Comparison of ENCODE assay signal across 21 cellular contexts in the genomic region with DNA sequence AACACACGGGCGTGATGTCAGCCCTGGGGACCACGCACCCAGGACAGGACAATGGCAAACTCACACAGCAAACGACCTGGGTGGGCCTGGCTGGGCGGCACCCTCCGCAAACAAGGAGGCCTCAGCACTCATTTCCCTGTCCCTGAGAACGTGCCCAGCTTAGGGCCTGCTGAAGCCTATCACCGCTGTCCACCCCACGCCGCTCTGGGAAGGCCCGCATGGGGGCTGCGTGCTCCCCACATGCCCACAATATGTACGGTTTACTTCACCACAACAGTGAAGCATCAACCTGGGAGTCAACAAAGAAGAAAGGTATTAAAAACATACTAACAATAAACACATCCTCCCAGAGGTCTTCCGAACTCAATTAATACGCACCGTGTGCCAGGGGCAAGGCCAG. TPM values are rescaled to one million over a fixed set of nuclear protein-coding genes. Genes with fewer than 3 reads are reported as not detected.
A peak's percentile ranks its signal among the peaks of the same experiment; 100 is the strongest.
DNase-seq lines count a peak whose midpoint lies in the region; ATAC-seq, FAIRE-seq and TF ChIP-seq lines count a peak whose summit lies in the region.
"Had no signal": no experiment of that assay in that cellular context is flagged by ENCODE, and none has a peak within 500 bp of the region (broad histone marks: within the 10 kb centered on the region; RNA-seq: fewer than 3 reads in every experiment).

No MANE protein-coding gene starts in this region.

- no peak overlapping the region for H3K4me3 Mint-ChIP-seq in activated CD4-positive, alpha-beta T cell treated with anti-CD3 and anti-CD28 coated beads, Interleukin-2, amount 10 ng/mL, durations not matched to agents 7 days and 5 days
- no peak overlapping the region for H3K4me3 Mint-ChIP-seq in activated CD4-positive, alpha-beta T cell treated with anti-CD3 and anti-CD28 coated beads, Interleukin-2, amount 10 ng/mL, durations not matched to agents 24 days and 14 days
- H3K4me3 Mint-ChIP-seq: B cell; CD4-positive, alpha-beta T cell; CD8-positive, alpha-beta T cell had no signal

- no peak overlapping the region for H4K8ac ChIP-seq in IMR-90 (ENCODE audit: low read depth in 2 of 2, low read length in 2 of 2)

- H4K20me1 ChIP-seq in IMR-90 (ENCODE audit: insufficient read depth, low read length), result peaks cover 3% of the 10 kb centered on the region

- intact Hi-C loops in activated CD4-positive, alpha-beta T cell treated with anti-CD3 and anti-CD28 coated beads, Interleukin-2, amount 10 ng/mL, durations not matched to agents 24 days and 14 days (cut with micrococcal nuclease), result no loop called here
- intact Hi-C loops in IMR-90 (cut with micrococcal nuclease), result no loop called here

- TF ChIP-seq RAD21 in IMR-90 (IDR thresholded peaks at IDR 0.05; ENCODE audit: low read length), result no peak

- no peak overlapping the region for H3K4ac ChIP-seq in IMR-90 (ENCODE audit: low read depth, low read length)

- no peak overlapping the region for H2AFZ ChIP-seq in IMR-90 (replicated peaks; ENCODE audit: low read length, poor library complexity)

- CTCF ChIA-PET in activated CD4-positive, alpha-beta T cell treated with anti-CD3 and anti-CD28 coated beads, Interleukin-2, amount 10 ng/mL, durations not matched to agents 7 days and 5 days (lab: Charles Lee), result no interaction called here
- CTCF ChIA-PET in IMR-90 (lab: Yijun Ruan, JAX), result no interaction called here

- peaks cover 9% of the 10 kb centered on the region for H3K36me3 Mint-ChIP-seq in activated CD4-positive, alpha-beta T cell treated with anti-CD3 and anti-CD28 coated beads, Interleukin-2, amount 10 ng/mL, durations not matched to agents 7 days and 5 days (ENCODE audit: low read depth)
- H3K36me3 Mint-ChIP-seq in activated CD4-positive, alpha-beta T cell treated with anti-CD3 and anti-CD28 coated beads, Interleukin-2, amount 10 ng/mL, durations not matched to agents 24 days and 14 days (ENCODE audit: low read depth), result peaks cover 34% of the 10 kb centered on the region

- no peak overlapping the region for H2BK15ac ChIP-seq in IMR-90 (ENCODE audit: low read depth, low read length)

- H3K4me1 ChIP-seq in IMR-90 (ENCODE audit: control insufficient read depth, insufficient read depth, low read length), result no peaks in the 10 kb centered on the region
- H3K4me1 ChIP-seq: Caco-2 had no signal

- no peaks in the 10 kb centered on the region; the same call in 1 of the 2 replicates for H3K9me1 ChIP-seq in IMR-90 (ENCODE audit: insufficient read depth, low read length)

- no peaks in the 10 kb centered on the region for H3K27me3 ChIP-seq in IMR-90 (ENCODE audit: control insufficient read depth, insufficient read depth, low read length)
- H3K27me3 ChIP-seq: BLaER1 treated with 17β-estradiol and CSF1 and Interleukin-3, amounts not matched to agents 10 nM and 100 nM had no signal

- no peak overlapping the region for H3K23ac ChIP-seq in IMR-90 (ENCODE audit: low read depth, low read length)

- H3K27ac ChIP-seq in IMR-90 (ENCODE audit: insufficient read depth, low read length), result no peak overlapping the region
- H3K27ac ChIP-seq: 22Rv1; A549; BLaER1 treated with 17β-estradiol and CSF1 and Interleukin-3, amounts not matched to agents 10 nM and 100 nM; C4-2B had no signal

- WGBS in IMR-90 (ENCODE audit: extremely low coverage in 2 of 2, insufficient read length in 1 of 2), 2 experiments, result 100% methylated on average over 7 of the region's 16 CpGs; no CpG with 5 or more reads in 1 of the 2 experiments

- no peak overlapping the region for H3K14ac ChIP-seq in IMR-90 (replicated peaks; ENCODE audit: low read depth, low read length)

- H3K27me3 Mint-ChIP-seq in activated CD4-positive, alpha-beta T cell treated with anti-CD3 and anti-CD28 coated beads, Interleukin-2, amount 10 ng/mL, durations not matched to agents 7 days and 5 days, result no peaks in the 10 kb centered on the region
- H3K27me3 Mint-ChIP-seq in activated CD4-positive, alpha-beta T cell treated with anti-CD3 and anti-CD28 coated beads, Interleukin-2, amount 10 ng/mL, durations not matched to agents 24 days and 14 days, result no peaks in the 10 kb centered on the region
- H3K27me3 Mint-ChIP-seq: B cell; CD4-positive, alpha-beta T cell had no signal

- peaks cover 7% of the 10 kb centered on the region for H3K4me1 Mint-ChIP-seq in activated CD4-positive, alpha-beta T cell treated with anti-CD3 and anti-CD28 coated beads, Interleukin-2, amount 10 ng/mL, durations not matched to agents 7 days and 5 days
- H3K4me1 Mint-ChIP-seq in activated CD4-positive, alpha-beta T cell treated with anti-CD3 and anti-CD28 coated beads, Interleukin-2, amount 10 ng/mL, durations not matched to agents 24 days and 14 days, result peaks cover 2% of the 10 kb centered on the region
- H3K4me1 Mint-ChIP-seq: B cell had no signal

- no peak overlapping the region for H2BK5ac ChIP-seq in IMR-90 (ENCODE audit: low read depth, low read length, poor library complexity, severe bottlenecking)

- no peak overlapping the region for H4K5ac ChIP-seq in IMR-90 (ENCODE audit: low read depth, low read length)

- H2BK120ac ChIP-seq in IMR-90 (ENCODE audit: low read depth, low read length), result no peak overlapping the region

- in situ Hi-C loops in IMR-90 (cut with MboI; ENCODE audit: low sequenced_read_pairs), result no loop called here

- H3K79me1 ChIP-seq in IMR-90 (ENCODE audit: low read depth in 1 of 2, low read length in 2 of 2), result peaks cover 8 to 13% of the 10 kb centered on the region in 2 experiments; a peak in 3 of 4 replicates

- peak; percentile 42 for FAIRE-seq in urothelium cell line (lab: Jason Lieb, UNC)
- FAIRE-seq: A549, D721Med, G401.6, GM12891, GM19239 had no signal

- dilution Hi-C loops in IMR-90 (cut with HindIII; ENCODE audit: low sequenced_read_pairs, unreplicated experiment), result no loop called here

- no peak overlapping the region for H3K56ac ChIP-seq in IMR-90 (ENCODE audit: extremely low read depth, insufficient read depth, low read length)

- BruUV-seq in IMR-90 (replicated peaks; lab: Mats Ljungman, UMichigan), result no TSS peak

- H3K4me3 ChIP-seq in IMR-90 (ENCODE audit: insufficient read depth, low read depth, low read length), result no peak overlapping the region
- H3K4me3 ChIP-seq: A549; BLaER1 treated with 17β-estradiol and CSF1 and Interleukin-3, amounts not matched to agents 10 nM and 100 nM had no signal

- peaks cover 61% of the 10 kb centered on the region for H3K36me3 ChIP-seq in IMR-90 (ENCODE audit: control insufficient read depth, insufficient read depth, low read length)

- H2AK9ac ChIP-seq in IMR-90 (replicated peaks; ENCODE audit: low read depth, low read length, poor library complexity), result peak overlapping the region; percentile 61

- H4K91ac ChIP-seq in IMR-90 (ENCODE audit: insufficient read depth, low read depth, low read length), result no peak overlapping the region

- H3K9me3 Mint-ChIP-seq in activated CD4-positive, alpha-beta T cell treated with anti-CD3 and anti-CD28 coated beads, Interleukin-2, amount 10 ng/mL, durations not matched to agents 7 days and 5 days, result no peaks in the 10 kb centered on the region
- H3K9me3 Mint-ChIP-seq in activated CD4-positive, alpha-beta T cell treated with anti-CD3 and anti-CD28 coated beads, Interleukin-2, amount 10 ng/mL, durations not matched to agents 24 days and 14 days, result no peaks in the 10 kb centered on the region
- H3K9me3 Mint-ChIP-seq: CD4-positive, alpha-beta T cell; CD8-positive, alpha-beta T cell had no signal

- no peaks in the 10 kb centered on the region for H3K9me3 ChIP-seq in IMR-90 (ENCODE audit: control insufficient read depth, insufficient read depth, low read length)
- H3K9me3 ChIP-seq: A549; BLaER1 treated with 17β-estradiol and CSF1 and Interleukin-3, amounts not matched to agents 10 nM and 100 nM; Caco-2 had no signal

- H3K4me2 ChIP-seq in IMR-90 (ENCODE audit: low read depth, low read length), result no peak overlapping the region
- H3K4me2 ChIP-seq: A549; BLaER1 treated with 17β-estradiol and CSF1 and Interleukin-3, amounts not matched to agents 10 nM and 100 nM had no signal

- no peak overlapping the region for H2BK20ac ChIP-seq in IMR-90 (ENCODE audit: low read depth, low read length)

- no peak for TF ChIP-seq CTCF in IMR-90 (conservative IDR thresholded peaks at IDR 0.05; ENCODE audit: low read depth, low read length)

- no peak overlapping the region for H3K9ac ChIP-seq in IMR-90 (ENCODE audit: low read depth, low read length)
- H3K9ac ChIP-seq: BLaER1 treated with 17β-estradiol and CSF1 and Interleukin-3, amounts not matched to agents 10 nM and 100 nM had no signal

- H3K27ac Mint-ChIP-seq in activated CD4-positive, alpha-beta T cell treated with anti-CD3 and anti-CD28 coated beads, Interleukin-2, amount 10 ng/mL, durations not matched to agents 7 days and 5 days, result peak overlapping the region; percentile 41
- no peak overlapping the region for H3K27ac Mint-ChIP-seq in activated CD4-positive, alpha-beta T cell treated with anti-CD3 and anti-CD28 coated beads, Interleukin-2, amount 10 ng/mL, durations not matched to agents 24 days and 14 days
- H3K27ac Mint-ChIP-seq: B cell; CD4-positive, alpha-beta T cell; CD8-positive, alpha-beta T cell had no signal

- POLR2A ChIA-PET in activated CD4-positive, alpha-beta T cell treated with anti-CD3 and anti-CD28 coated beads, Interleukin-2, amount 10 ng/mL, durations not matched to agents 7 days and 5 days (lab: Charles Lee), result no interaction called here
- POLR2A ChIA-PET in IMR-90 (lab: Charles Lee; ENCODE audit: unreplicated experiment), result no interaction called here

- no peak overlapping the region for H3K18ac ChIP-seq in IMR-90 (ENCODE audit: low read depth, low read length)

- no peak for ATAC-seq in IMR-90 (ENCODE audit: low read depth)
- no peak for ATAC-seq in GM21447 (IDR thresholded peaks at IDR 0.05; ENCODE audit: unreplicated experiment)
- ATAC-seq: A549; CD8-positive, alpha-beta T cell had no signal

- TF ChIP-seq POLR2A in IMR-90 (IDR thresholded peaks at IDR 0.05; ENCODE audit: low read depth, low read length), result no peak

- H2AK5ac ChIP-seq in IMR-90 (ENCODE audit: low read depth, low read length), result no peak overlapping the region

- DNase-seq in activated CD4-positive, alpha-beta T cell treated with anti-CD3 and anti-CD28 coated beads, Interleukin-2, amount 10 ng/mL, durations not matched to agents 7 days and 5 days, result no peak
- no peak for DNase-seq in activated CD4-positive, alpha-beta T cell treated with anti-CD3 and anti-CD28 coated beads, Interleukin-2, amount 10 ng/mL, durations not matched to agents 24 days and 14 days
- DNase-seq in IMR-90 (no peak), urothelium cell line (ENCODE audit: low spot score) (no peak)
- DNase-seq: AML-193; Caco-2; Calu3; CD4-positive, alpha-beta T cell; CD8-positive, alpha-beta T cell; DMS79 treated with DMSO at 0.1 percent for 48 hours; GF-D8 had no signal

RNA-seq across cellular contexts. Expression of a gene that starts 12.2 kb away (rescaled TPM):
- total RNA-seq in activated CD4-positive, alpha-beta T cell treated with anti-CD3 and anti-CD28 coated beads, Interleukin-2, amount 10 ng/mL, durations not matched to agents 7 days and 5 days, result 100 to 1,000 TPM; 125 to 127 TPM
- 48.3 and 54.0 TPM in 2 replicates for total RNA-seq in activated CD4-positive, alpha-beta T cell treated with anti-CD3 and anti-CD28 coated beads, Interleukin-2, amount 10 ng/mL, durations not matched to agents 24 days and 14 days
- 40.9 and 41.7 TPM in 2 replicates for total RNA-seq in IMR-90 (2012; rRNA removed)
- 29.0 and 31.5 TPM in 2 replicates for polyA plus RNA-seq in IMR-90 (2012; rRNA removed)
- polyA plus RNA-seq in IMR-90 (2012; cell fraction: cytosol; rRNA removed), result 27.7 and 28.1 TPM in 2 replicates
- polyA plus RNA-seq in IMR-90 (2012; cell fraction: nucleus; rRNA removed; ENCODE audit: low replicate concordance), result 13.2 and 34.4 TPM in 2 replicates

RNA-seq across cellular contexts. Expression of a gene that starts 21.5 kb away (rescaled TPM):
- total RNA-seq in activated CD4-positive, alpha-beta T cell treated with anti-CD3 and anti-CD28 coated beads, Interleukin-2, amount 10 ng/mL, durations not matched to agents 7 days and 5 days, result 10 to 100 TPM; 28.6 to 28.8 TPM
- 47.2 and 47.9 TPM in 2 replicates for total RNA-seq in activated CD4-positive, alpha-beta T cell treated with anti-CD3 and anti-CD28 coated beads, Interleukin-2, amount 10 ng/mL, durations not matched to agents 24 days and 14 days
- 23.1 and 23.8 TPM in 2 replicates for total RNA-seq in IMR-90 (2012; rRNA removed)
- polyA plus RNA-seq in IMR-90 (2012; rRNA removed), result 16.9 and 19.1 TPM in 2 replicates
- polyA plus RNA-seq in IMR-90 (2012; cell fraction: cytosol; rRNA removed), result 11.2 and 11.8 TPM in 2 replicates
- 6.1 and 6.2 TPM in 2 replicates for polyA plus RNA-seq in IMR-90 (2012; cell fraction: nucleus; rRNA removed; ENCODE audit: low replicate concordance)

RNA-seq across cellular contexts. Expression of a gene that starts 21.5 kb away (rescaled TPM):
- 100 to 1,000 TPM in 1 of 2 experiments, 10 to 100 TPM in 1; 77.4 to 104 TPM for total RNA-seq in activated CD4-positive, alpha-beta T cell treated with anti-CD3 and anti-CD28 coated beads, Interleukin-2, amount 10 ng/mL, durations not matched to agents 7 days and 5 days
- total RNA-seq in activated CD4-positive, alpha-beta T cell treated with anti-CD3 and anti-CD28 coated beads, Interleukin-2, amount 10 ng/mL, durations not matched to agents 24 days and 14 days, result 69.9 and 81.6 TPM in 2 replicates
- total RNA-seq in IMR-90 (2012; rRNA removed), result 36.1 and 49.1 TPM in 2 replicates
- 33.4 and 37.2 TPM in 2 replicates for polyA plus RNA-seq in IMR-90 (2012; rRNA removed)
- polyA plus RNA-seq in IMR-90 (2012; cell fraction: cytosol; rRNA removed), result 52.3 and 59.0 TPM in 2 replicates
- 19.0 and 25.0 TPM in 2 replicates for polyA plus RNA-seq in IMR-90 (2012; cell fraction: nucleus; rRNA removed; ENCODE audit: low replicate concordance)
